ENCODE assay signal across 10 cellular contexts in the genomic region with DNA sequence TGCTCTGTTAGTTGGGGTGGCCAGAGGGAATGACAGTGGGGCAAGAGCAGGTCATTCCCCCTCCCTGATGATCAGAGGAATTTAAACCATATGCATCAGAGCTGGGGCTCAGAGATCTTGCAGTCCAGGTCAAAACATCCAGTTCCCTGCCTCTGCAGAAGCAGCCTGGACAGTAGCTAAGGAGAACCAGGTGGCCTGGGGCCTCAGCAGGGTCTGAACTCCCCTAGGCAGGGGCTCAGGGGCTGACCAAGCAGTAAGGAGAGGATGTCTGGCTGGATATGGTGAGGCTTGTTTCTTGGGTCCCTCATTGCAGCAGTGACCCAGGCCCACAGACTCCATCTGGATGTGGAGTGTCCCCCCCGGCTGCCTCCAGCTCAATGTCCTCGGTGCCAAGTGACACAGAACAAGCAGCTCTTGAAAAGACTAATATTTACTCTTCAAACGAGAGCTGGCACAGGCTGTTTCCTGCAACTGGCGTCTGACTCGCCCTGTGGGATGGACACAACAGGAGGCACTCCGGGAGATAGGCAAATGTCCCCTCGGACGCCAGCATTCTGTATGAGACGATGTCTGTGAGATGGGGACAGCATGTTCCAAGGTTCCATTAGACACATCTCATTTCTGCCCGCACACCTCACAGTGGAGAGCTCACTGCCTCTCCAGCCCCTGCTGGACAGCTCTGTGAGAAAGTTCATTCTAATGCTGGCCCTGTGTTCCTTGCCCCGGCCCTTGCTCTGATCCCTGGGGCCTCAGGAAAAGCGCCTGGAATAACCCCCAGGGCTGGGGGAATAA. TPM values are rescaled to one million over a fixed set of nuclear protein-coding genes. Genes with fewer than 3 reads are reported as not detected.
A peak's percentile ranks its signal among the peaks of the same experiment; 100 is the strongest.
DNase-seq lines count a peak whose midpoint lies in the region; ATAC-seq, FAIRE-seq and TF ChIP-seq lines count a peak whose summit lies in the region.
"Had no signal": no experiment of that assay in that cellular context is flagged by ENCODE, and none has a peak within 500 bp of the region (broad histone marks: within the 10 kb centered on the region; RNA-seq: fewer than 3 reads in every experiment).

No MANE protein-coding gene starts in this region.

- TF ChIP-seq CTCF in AG04449 (IDR thresholded peaks at IDR 0.05; ENCODE audit: insufficient read depth, low read length, missing control alignments) (peak; percentile 2), bronchial epithelial cell (IDR thresholded peaks at IDR 0.05; ENCODE audit: insufficient read depth, low read length, severe bottlenecking) (peak; percentile 20), liver (IDR thresholded peaks at IDR 0.05; ENCODE audit: low read depth, low read length, missing input control) (peak; percentile 2)

- H3K4me3 ChIP-seq in AG04449 (ENCODE audit: low read depth, low read length) (no peak overlapping the region), bronchial epithelial cell (ENCODE audit: low read depth, low read length) (no peak overlapping the region), liver (ENCODE audit: low read depth in 1 of 3, low read length in 3 of 3) (no peak overlapping the region)

- 17% methylated on average over 12 of the region's 12 CpGs for WGBS in liver

- ATAC-seq in HG03469 (IDR thresholded peaks at IDR 0.05; ENCODE audit: unreplicated experiment): no peak
- no peak for ATAC-seq in GM21717 (IDR thresholded peaks at IDR 0.05; ENCODE audit: unreplicated experiment)
- ATAC-seq: stimulated activated memory B cell treated with anti-CD40 and anti-IgM and Interleukin-4, amounts not matched to agents 10 μg/mL and 1 μg/mL and 100 μg/mL, for 72 hours had no signal

- H3K9ac ChIP-seq in liver (ENCODE audit: low read depth in 1 of 2, low read length in 2 of 2): no peak overlapping the region

- peaks cover 7 to 35% (median 26%) of the 10 kb centered on the region in 4 donors for H3K4me1 ChIP-seq in liver (ENCODE audit: control insufficient read depth in 4 of 4, insufficient read depth in 4 of 4, low read length in 3 of 4)

- peak in 1 of 2 donors; percentile 32 for TF ChIP-seq RAD21 in liver (IDR thresholded peaks at IDR 0.05)

- POLR2A ChIA-PET in AG04449 (lab: Yijun Ruan, JAX): no interaction called here

- no peaks in the 10 kb centered on the region for H3K9me3 ChIP-seq in liver (ENCODE audit: control insufficient read depth in 4 of 4, low read length in 3 of 4)

- CTCF ChIA-PET in AG04449 (lab: Yijun Ruan, JAX): interaction anchor here (1.0 to 8.7 kb wide), 5 partner anchors 8 to 315 kb away, joined by 3 to 107 read pairs (median 52); no protein-coding TSS in a partner anchor

- H3K36me3 ChIP-seq in bronchial epithelial cell (ENCODE audit: control insufficient read depth, insufficient read depth, low read length) (no peaks in the 10 kb centered on the region), liver (ENCODE audit: control insufficient read depth in 4 of 4, insufficient read depth in 3 of 4, low read depth in 1 of 4, low read length in 3 of 4) (no peaks in the 10 kb centered on the region)

- peak overlapping the region; percentile 5 to 52 for H3K27ac ChIP-seq in liver (ENCODE audit: low read depth in 1 of 2, low read length in 2 of 2)

- H3K27me3 ChIP-seq in bronchial epithelial cell (ENCODE audit: control insufficient read depth, insufficient read depth, low read length) (no peaks in the 10 kb centered on the region), liver (ENCODE audit: control insufficient read depth in 4 of 4, insufficient read depth in 4 of 4, low read length in 3 of 4) (no peaks in the 10 kb centered on the region)

- FAIRE-seq in bronchial epithelial cell (lab: Jason Lieb, UNC): no peak

- DNase-seq in AG04449 (ENCODE audit: low read depth, low spot score) (no peak), NCI-H1417 treated with DMSO at 0.1 percent for 48 hours (lab: John Stamatoyannopoulos, UW) (peak; percentile 21), bronchial epithelial cell (ENCODE audit: low read depth) (no peak), AML-193 (lab: John Stamatoyannopoulos, UW) (no peak), Kasumi-1 (lab: John Stamatoyannopoulos, UW) (no peak)
- DNase-seq: activated gamma-delta T cell treated with Interleukin-2 at 50 U/mL for 16 hours had no signal

TF ChIP-seq in liver, 16 proteins besides CTCF, POLR2A, EP300 and RAD21:
- no peak for TF ChIP-seq EGR1 (IDR thresholded peaks at IDR 0.05; ENCODE audit: low read depth in 2 of 2)
- TF ChIP-seq SP1 (IDR thresholded peaks at IDR 0.05): peak; percentile 82
- TF ChIP-seq, protein P1, sequence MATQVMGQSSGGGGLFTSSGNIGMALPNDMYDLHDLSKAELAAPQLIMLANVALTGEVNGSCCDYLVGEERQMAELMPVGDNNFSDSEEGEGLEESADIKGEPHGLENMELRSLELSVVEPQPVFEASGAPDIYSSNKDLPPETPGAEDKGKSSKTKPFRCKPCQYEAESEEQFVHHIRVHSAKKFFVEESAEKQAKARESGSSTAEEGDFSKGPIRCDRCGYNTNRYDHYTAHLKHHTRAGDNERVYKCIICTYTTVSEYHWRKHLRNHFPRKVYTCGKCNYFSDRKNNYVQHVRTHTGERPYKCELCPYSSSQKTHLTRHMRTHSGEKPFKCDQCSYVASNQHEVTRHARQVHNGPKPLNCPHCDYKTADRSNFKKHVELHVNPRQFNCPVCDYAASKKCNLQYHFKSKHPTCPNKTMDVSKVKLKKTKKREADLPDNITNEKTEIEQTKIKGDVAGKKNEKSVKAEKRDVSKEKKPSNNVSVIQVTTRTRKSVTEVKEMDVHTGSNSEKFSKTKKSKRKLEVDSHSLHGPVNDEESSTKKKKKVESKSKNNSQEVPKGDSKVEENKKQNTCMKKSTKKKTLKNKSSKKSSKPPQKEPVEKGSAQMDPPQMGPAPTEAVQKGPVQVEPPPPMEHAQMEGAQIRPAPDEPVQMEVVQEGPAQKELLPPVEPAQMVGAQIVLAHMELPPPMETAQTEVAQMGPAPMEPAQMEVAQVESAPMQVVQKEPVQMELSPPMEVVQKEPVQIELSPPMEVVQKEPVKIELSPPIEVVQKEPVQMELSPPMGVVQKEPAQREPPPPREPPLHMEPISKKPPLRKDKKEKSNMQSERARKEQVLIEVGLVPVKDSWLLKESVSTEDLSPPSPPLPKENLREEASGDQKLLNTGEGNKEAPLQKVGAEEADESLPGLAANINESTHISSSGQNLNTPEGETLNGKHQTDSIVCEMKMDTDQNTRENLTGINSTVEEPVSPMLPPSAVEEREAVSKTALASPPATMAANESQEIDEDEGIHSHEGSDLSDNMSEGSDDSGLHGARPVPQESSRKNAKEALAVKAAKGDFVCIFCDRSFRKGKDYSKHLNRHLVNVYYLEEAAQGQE (IDR thresholded peaks at IDR 0.05): peak; percentile 88
- no peak for TF ChIP-seq GABPA (IDR thresholded peaks at IDR 0.05 in 1 of 2, conservative IDR thresholded peaks at IDR 0.05 in 1 of 2)
- no peak for TF ChIP-seq TAF1 (conservative IDR thresholded peaks at IDR 0.05)
- TF ChIP-seq, protein P2, sequence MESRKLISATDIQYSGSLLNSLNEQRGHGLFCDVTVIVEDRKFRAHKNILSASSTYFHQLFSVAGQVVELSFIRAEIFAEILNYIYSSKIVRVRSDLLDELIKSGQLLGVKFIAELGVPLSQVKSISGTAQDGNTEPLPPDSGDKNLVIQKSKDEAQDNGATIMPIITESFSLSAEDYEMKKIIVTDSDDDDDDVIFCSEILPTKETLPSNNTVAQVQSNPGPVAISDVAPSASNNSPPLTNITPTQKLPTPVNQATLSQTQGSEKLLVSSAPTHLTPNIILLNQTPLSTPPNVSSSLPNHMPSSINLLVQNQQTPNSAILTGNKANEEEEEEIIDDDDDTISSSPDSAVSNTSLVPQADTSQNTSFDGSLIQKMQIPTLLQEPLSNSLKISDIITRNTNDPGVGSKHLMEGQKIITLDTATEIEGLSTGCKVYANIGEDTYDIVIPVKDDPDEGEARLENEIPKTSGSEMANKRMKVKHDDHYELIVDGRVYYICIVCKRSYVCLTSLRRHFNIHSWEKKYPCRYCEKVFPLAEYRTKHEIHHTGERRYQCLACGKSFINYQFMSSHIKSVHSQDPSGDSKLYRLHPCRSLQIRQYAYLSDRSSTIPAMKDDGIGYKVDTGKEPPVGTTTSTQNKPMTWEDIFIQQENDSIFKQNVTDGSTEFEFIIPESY (IDR thresholded peaks at IDR 0.05): peak; percentile 5
- TF ChIP-seq, protein P3, sequence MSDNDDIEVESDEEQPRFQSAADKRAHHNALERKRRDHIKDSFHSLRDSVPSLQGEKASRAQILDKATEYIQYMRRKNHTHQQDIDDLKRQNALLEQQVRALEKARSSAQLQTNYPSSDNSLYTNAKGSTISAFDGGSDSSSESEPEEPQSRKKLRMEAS (IDR thresholded peaks at IDR 0.05): no peak
- TF ChIP-seq HNF4A (conservative IDR thresholded peaks at IDR 0.05): peak; percentile 55 to 68
- peak; percentile 68 for TF ChIP-seq FOXA2 (IDR thresholded peaks at IDR 0.05)
- TF ChIP-seq RXRA (IDR thresholded peaks at IDR 0.05): peak; percentile 89 to 92
- TF ChIP-seq YY1 (IDR thresholded peaks at IDR 0.05): peak; percentile 62
- TF ChIP-seq FOXA1 (IDR thresholded peaks at IDR 0.05): no peak
- TF ChIP-seq HNF4G (IDR thresholded peaks at IDR 0.05): no peak
- peak in 1 of 2 donors; percentile 17 for TF ChIP-seq JUND (IDR thresholded peaks at IDR 0.05)
- peak; percentile 87 for TF ChIP-seq NR2F2 (IDR thresholded peaks at IDR 0.05)
TF ChIP-seq in liver: peak in this region for 9.

RNA-seq across cellular contexts. Expression of a gene that starts 37.1 kb away (rescaled TPM):
- total RNA-seq in bronchial epithelial cell (44.7 and 55.0 TPM in 2 replicates), liver (10 to 100 TPM; 19.2 to 48.5 TPM)
- 10 to 100 TPM; 14.5 to 16.3 TPM for polyA plus RNA-seq in liver

RNA-seq across cellular contexts. Expression of a gene that starts 42.2 kb away (rescaled TPM):
- total RNA-seq in bronchial epithelial cell (4.2 and 5.8 TPM in 2 replicates), liver (10 to 100 TPM in 1 of 2 donors, 1 to 10 TPM in 1; 2.3 to 41.8 TPM)
- 10 to 100 TPM; 14.1 to 15.1 TPM for polyA plus RNA-seq in liver

RNA-seq across cellular contexts. Expression of a gene that starts 46.0 kb away (rescaled TPM):
- total RNA-seq in bronchial epithelial cell (22.1 and 25.0 TPM in 2 replicates), liver (10 to 100 TPM; 10.0 to 19.5 TPM)
- 10 to 100 TPM; 17.9 to 41.5 TPM for polyA plus RNA-seq in liver

RNA-seq across cellular contexts. Expression of a gene that starts 55.8 kb away (rescaled TPM):
- total RNA-seq in bronchial epithelial cell: 33.4 and 36.4 TPM in 2 replicates
- total RNA-seq in liver: 10 to 100 TPM; 28.5 to 75.5 TPM
- 10 to 100 TPM in 1 of 2 donors, 1 to 10 TPM in 1; 5.8 to 27.7 TPM for polyA plus RNA-seq in liver
